Comparison of ENCODE assay signal across 8 cellular contexts in the genomic region with DNA sequence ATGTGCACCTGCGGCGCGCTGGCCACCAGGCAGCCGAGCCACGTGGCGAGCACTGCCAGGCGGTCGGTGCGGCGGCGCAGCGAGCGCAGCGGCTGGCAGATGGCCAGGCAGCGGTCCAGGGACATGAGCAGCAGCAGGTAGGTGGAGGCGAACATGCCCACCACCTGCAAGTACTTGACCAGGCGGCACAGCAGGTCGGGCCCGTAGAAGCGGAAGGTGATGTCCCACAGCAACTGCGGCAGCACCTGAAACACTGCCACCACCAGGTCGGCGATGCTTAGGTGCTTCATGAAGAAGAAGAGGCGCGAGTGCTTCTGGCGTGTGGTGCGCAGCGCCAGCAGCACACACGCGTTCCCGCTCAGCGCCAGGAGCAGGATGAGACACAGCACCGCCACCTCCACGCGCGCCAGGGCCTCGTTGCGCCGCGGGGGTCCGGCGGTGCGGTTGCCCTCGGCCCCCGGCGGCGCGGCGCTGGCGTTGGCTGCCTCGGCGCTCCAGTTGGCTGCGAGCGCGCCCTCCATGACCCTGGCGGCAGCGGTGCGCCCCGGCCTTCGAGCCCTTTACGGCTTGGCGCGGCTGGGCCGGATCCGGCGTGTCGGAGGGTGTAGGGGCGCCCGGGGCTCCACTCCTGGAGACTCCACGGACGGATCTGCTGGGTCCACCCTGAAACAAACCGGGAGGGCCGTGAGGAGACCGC. TPM values are rescaled to one million over a fixed set of nuclear protein-coding genes. Genes with fewer than 3 reads are reported as not detected.
DNase-seq lines count a peak whose midpoint lies in the region; ATAC-seq, FAIRE-seq and TF ChIP-seq lines count a peak whose summit lies in the region.

No MANE protein-coding gene starts in this region.

- peaks cover 0 to 1% (median 0%) of the 10 kb centered on the region in 8 donors for H3K9me3 Mint-ChIP-seq in CD4-positive, alpha-beta memory T cell

- peaks cover 26% of the 10 kb centered on the region for H3K36me3 ChIP-seq in BJ (ENCODE audit: control insufficient read depth, insufficient read depth, low read length)
- H3K36me3 ChIP-seq in CD4-positive, alpha-beta memory T cell (ENCODE audit: insufficient read depth, low read length), result no peaks in the 10 kb centered on the region

- no peak for FAIRE-seq in D721Med (lab: Jason Lieb, UNC)

- H3K27me3 Mint-ChIP-seq in T-helper 17 cell, result peaks cover 56% of the 10 kb centered on the region
- peaks cover 23 to 25% of the 10 kb centered on the region in 2 donors for H3K27me3 Mint-ChIP-seq in CD4-positive, alpha-beta memory T cell

- no peaks in the 10 kb centered on the region for H3K9me3 ChIP-seq in T-helper 17 cell (ENCODE audit: control insufficient read depth, low read length, poor library complexity, severe bottlenecking)
- H3K9me3 ChIP-seq in CD4-positive, alpha-beta memory T cell (ENCODE audit: control insufficient read depth in 1 of 2, low read length in 2 of 2), result no peaks in the 10 kb centered on the region

- H3K36me3 Mint-ChIP-seq in T-helper 17 cell (ENCODE audit: low read depth), result no peaks in the 10 kb centered on the region
- no peaks in the 10 kb centered on the region for H3K36me3 Mint-ChIP-seq in CD4-positive, alpha-beta memory T cell

- peaks cover 14% of the 10 kb centered on the region for H3K4me1 Mint-ChIP-seq in T-helper 17 cell
- H3K4me1 Mint-ChIP-seq in CD4-positive, alpha-beta memory T cell, result peaks cover 4 to 13% (median 7%) of the 10 kb centered on the region in 4 donors

- peaks cover 13% of the 10 kb centered on the region for H3K4me1 ChIP-seq in CD4-positive, alpha-beta memory T cell (ENCODE audit: insufficient read depth, low read length)

- TF ChIP-seq CTCF in BJ (IDR thresholded peaks at IDR 0.05; ENCODE audit: insufficient read depth, low read depth, low read length) (no peak), D721Med (IDR thresholded peaks at IDR 0.05; ENCODE audit: insufficient read depth, missing control alignments) (no peak)

- no peak overlapping the region for H3K27ac Mint-ChIP-seq in T-helper 17 cell
- no peak overlapping the region for H3K27ac Mint-ChIP-seq in CD4-positive, alpha-beta memory T cell

- intact Hi-C loops in CD4-positive, alpha-beta memory T cell (cut with micrococcal nuclease), result no loop called here

- POLR2A ChIA-PET in BJ (lab: Charles Lee), result interaction anchor here (0.6 to 1.1 kb wide), 2 partner anchors 169 to 307 kb away, joined by 3 to 4 read pairs; no protein-coding TSS in a partner anchor
- POLR2A ChIA-PET in CD4-positive, alpha-beta memory T cell (lab: Charles Lee; ENCODE audit: partially characterized antibody), result no interaction called here

- H3K4me3 Mint-ChIP-seq in T-helper 17 cell, result peak overlapping the region; percentile 33
- no peak overlapping the region for H3K4me3 Mint-ChIP-seq in CD4-positive, alpha-beta memory T cell

- CTCF ChIA-PET in BJ (lab: Yijun Ruan, JAX), result interaction anchor here (1.0 to 4.4 kb wide), 15 partner anchors 17 to 202 kb away, joined by 3 to 89 read pairs (median 15); no protein-coding TSS in a partner anchor
- CTCF ChIA-PET in CD4-positive, alpha-beta memory T cell (lab: Charles Lee; ENCODE audit: partially characterized antibody), result no interaction called here

- no peak overlapping the region for H3K27ac ChIP-seq in CD4-positive, alpha-beta memory T cell (ENCODE audit: low read depth, low read length)

- ATAC-seq in GM18909 (IDR thresholded peaks at IDR 0.05; ENCODE audit: poor library complexity, unreplicated experiment) (peak; percentile 59), HG03095 (IDR thresholded peaks at IDR 0.05; ENCODE audit: unreplicated experiment) (peak; percentile 52), T-helper 17 cell (no peak)
- no peak for ATAC-seq in stimulated activated naive CD8-positive, alpha-beta T cell treated with anti-CD3 and anti-CD28 coated beads, Interleukin-15, Interleukin-2, amounts not matched to agents 100 U/mL and 50 U/mL, for 24 hours

- peak overlapping the region; percentile 73 for H3K4me3 ChIP-seq in BJ (ENCODE audit: low read depth, low read length)
- H3K4me3 ChIP-seq in CD4-positive, alpha-beta memory T cell (ENCODE audit: low read length in 2 of 2), result no peak overlapping the region

- H3K27me3 ChIP-seq in BJ (ENCODE audit: control insufficient read depth, insufficient read depth, low read length), result no peaks in the 10 kb centered on the region
- peaks cover 9% of the 10 kb centered on the region for H3K27me3 ChIP-seq in CD4-positive, alpha-beta memory T cell (ENCODE audit: insufficient read depth, low read length)

- DNase-seq in BJ (ENCODE audit: low read depth) (no peak), T-helper 17 cell (no peak), hepatic stellate cell (ENCODE audit: low spot score) (peak; percentile 41), D721Med (ENCODE audit: insufficient read length, low spot score) (no peak)
- DNase-seq in stimulated activated naive CD8-positive, alpha-beta T cell treated with anti-CD3 and anti-CD28 coated beads, Interleukin-15, Interleukin-2, amounts not matched to agents 100 U/mL and 50 U/mL, for 24 hours, result peak; percentile 23
- no peak for DNase-seq in CD4-positive, alpha-beta memory T cell

RNA-seq across cellular contexts. Expression of a gene that starts 1.6 kb away (rescaled TPM):
- 168 and 195 TPM in 2 replicates for polyA plus RNA-seq in BJ (2011; rRNA removed)
- polyA minus RNA-seq in BJ (2011; rRNA and poly(A)+ RNA removed), result 223 and 231 TPM in 2 replicates
- total RNA-seq in T-helper 17 cell, result under 1 TPM in 1 of 2 donors, not detected in 1; 0.44 TPM
- 1 to 10 TPM in 1 of 2 experiments, under 1 TPM in 1; 0.94 to 1.1 TPM for total RNA-seq in CD4-positive, alpha-beta memory T cell
- polyA plus RNA-seq in CD4-positive, alpha-beta memory T cell, result under 1 TPM in 1 of 2 donors, not detected in 1; 0.15 TPM

RNA-seq across cellular contexts. Expression of a gene that starts 34.2 kb away (rescaled TPM):
- polyA plus RNA-seq in BJ (2011; rRNA removed), result 0.05 TPM in 1 of 2 replicates, not detected in the other
- not detected in 2 replicates for polyA minus RNA-seq in BJ (2011; rRNA and poly(A)+ RNA removed)
- total RNA-seq in T-helper 17 cell, result not detected
- not detected for total RNA-seq in CD4-positive, alpha-beta memory T cell
- polyA plus RNA-seq in CD4-positive, alpha-beta memory T cell, result not detected

Comparison
In these comparisons a context has a peak if more than half of its experiments do, and no peak if none do; other contexts are left out.
1. DNase-seq: peak in hepatic stellate cell (single experiment) and stimulated activated naive CD8-positive, alpha-beta T cell treated with anti-CD3 and anti-CD28 coated beads, Interleukin-15, Interleukin-2, amounts not matched to agents 100 U/mL and 50 U/mL, for 24 hours (single experiment); none in BJ (single experiment), T-helper 17 cell (0 of 3), CD4-positive, alpha-beta memory T cell (0 of 5) and D721Med (single experiment).
2. ATAC-seq: peak in GM18909 (single experiment) and HG03095 (single experiment); none in T-helper 17 cell (single experiment) and stimulated activated naive CD8-positive, alpha-beta T cell treated with anti-CD3 and anti-CD28 coated beads, Interleukin-15, Interleukin-2, amounts not matched to agents 100 U/mL and 50 U/mL, for 24 hours (single experiment).